ENCODE assay signal across 8 cellular contexts in genomic region chr6:108558372-108559096, GRCh38. TPM values are rescaled to one million over a fixed set of nuclear protein-coding genes. Genes with fewer than 3 reads are reported as not detected.
DNase-seq lines count a peak whose midpoint lies in the region; TF ChIP-seq lines count a peak whose summit lies in the region.

No MANE protein-coding gene starts in this region.

- TF ChIP-seq CTCF in GM20000 (IDR thresholded peaks at IDR 0.05; ENCODE audit: extremely low read depth, missing control alignments), result no peak

- DNase-seq in CD1c-positive myeloid dendritic cell (ENCODE audit: extremely low spot score) (peak; percentile 100), GM20000 (ENCODE audit: low spot score) (peak; percentile 92), HS-5 (ENCODE audit: low read depth) (peak; percentile 86), NK-92 (lab: John Stamatoyannopoulos, UW; ENCODE audit: unreplicated experiment) (peak; percentile 86), lung microvascular endothelial cell (ENCODE audit: low read depth in 2 of 2) (peak; percentile 100)
- DNase-seq in activated CD8-positive, alpha-beta memory T cell treated with anti-CD3 and anti-CD28 coated beads for 4 hours (ENCODE audit: low read depth in 2 of 2), result peak; percentile 93 to 94
- DNase-seq in effector CD8-positive, alpha-beta T cell (lab: John Stamatoyannopoulos, UW), result peak; percentile 93
- peak; percentile 92 to 94 (median 94) for DNase-seq in stimulated activated CD4-positive, alpha-beta T cell treated with anti-CD3 and anti-CD28 coated beads, TNF-alpha, amount 100 ng/mL, for 24 hours (ENCODE audit: low read depth in 3 of 3)

RNA-seq across cellular contexts. Expression of gene FOXO3, which starts 2.2 kb away (rescaled TPM):
- total RNA-seq in lung microvascular endothelial cell, result 10.2 and 13.9 TPM in 2 replicates

Comparison
In these comparisons a context has a peak if more than half of its experiments do, and no peak if none do; other contexts are left out.
1. Peak in every context shown above with its lines: DNase-seq.